ENCODE assay signal across 10 cellular contexts in the genomic region with DNA sequence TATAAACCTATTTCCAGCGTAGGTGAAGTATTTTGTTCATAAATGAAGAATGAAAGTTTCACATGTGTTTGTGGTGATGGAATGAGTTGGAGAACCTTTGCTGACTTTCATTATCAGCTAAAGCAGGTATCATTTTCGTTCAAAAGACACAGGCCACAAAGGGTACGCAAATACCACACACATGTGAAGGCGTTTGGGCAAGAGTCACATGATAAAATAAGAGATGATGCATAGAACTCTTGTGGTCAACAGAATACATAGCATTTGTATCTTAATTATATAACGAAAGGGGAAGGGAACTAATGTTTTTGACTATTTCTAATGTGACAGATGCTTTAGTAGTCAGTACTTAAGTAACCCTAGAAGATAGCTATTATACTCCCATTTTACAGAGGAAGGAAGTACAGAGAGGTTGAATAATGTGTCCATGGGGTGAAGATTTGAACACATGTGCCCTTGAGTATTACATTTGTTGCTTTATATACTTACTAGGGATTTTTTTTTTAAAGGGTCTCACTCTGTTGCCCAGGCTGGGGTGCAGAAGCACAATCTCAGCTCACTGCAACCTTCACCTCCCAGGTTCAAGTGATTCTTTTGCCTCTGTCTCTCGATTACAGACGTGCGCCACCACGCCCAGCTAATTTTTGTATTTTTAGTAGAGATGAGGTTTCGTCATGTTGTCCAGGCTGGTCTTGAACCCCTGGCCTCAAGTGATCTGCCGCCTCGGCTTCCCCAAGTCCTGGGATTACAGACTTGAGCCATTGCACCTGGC. TPM values are rescaled to one million over a fixed set of nuclear protein-coding genes. Genes with fewer than 3 reads are reported as not detected.
DNase-seq lines count a peak whose midpoint lies in the region; ATAC-seq and TF ChIP-seq lines count a peak whose summit lies in the region.
"Had no signal": no experiment of that assay in that cellular context is flagged by ENCODE, and none has a peak within 500 bp of the region (broad histone marks: within the 10 kb centered on the region; RNA-seq: fewer than 3 reads in every experiment).

No MANE protein-coding gene starts in this region.

- H3K27me3 Mint-ChIP-seq in activated CD4-positive, alpha-beta memory T cell treated with anti-CD3 and anti-CD28 coated beads for 36 hours, result no peaks in the 10 kb centered on the region

- H3K9me3 ChIP-seq in tibial artery, result no peaks in the 10 kb centered on the region

- H3K4me1 ChIP-seq in tibial artery, result peaks cover 0 to 24% (median 11%) of the 10 kb centered on the region in 4 donors

- no peak overlapping the region for H3K4me3 Mint-ChIP-seq in activated CD4-positive, alpha-beta memory T cell treated with anti-CD3 and anti-CD28 coated beads for 36 hours
- H3K4me3 Mint-ChIP-seq: mesothelial cell of epicardium had no signal

- H3K36me3 ChIP-seq in tibial artery, result peaks cover 0 to 26% (median 4%) of the 10 kb centered on the region in 3 donors

- CTCF ChIA-PET in activated CD4-positive, alpha-beta memory T cell treated with anti-CD3 and anti-CD28 coated beads for 36 hours (lab: Charles Lee), result interaction anchor here (0.7 to 2.1 kb wide), 7 partner anchors 11 to 518 kb away, joined by 3 to 10 read pairs (median 3); no protein-coding TSS in a partner anchor

- no peak overlapping the region for H3K4me3 ChIP-seq in tibial artery

- no peak overlapping the region for H3K27ac Mint-ChIP-seq in activated CD4-positive, alpha-beta memory T cell treated with anti-CD3 and anti-CD28 coated beads for 36 hours
- H3K27ac Mint-ChIP-seq: mesothelial cell of epicardium had no signal

- no peak for TF ChIP-seq CTCF in tibial artery (IDR thresholded peaks at IDR 0.05)

- H3K4me1 Mint-ChIP-seq in activated CD4-positive, alpha-beta memory T cell treated with anti-CD3 and anti-CD28 coated beads for 36 hours (ENCODE audit: low read depth), result peaks cover 48% of the 10 kb centered on the region

- H3K36me3 Mint-ChIP-seq in activated CD4-positive, alpha-beta memory T cell treated with anti-CD3 and anti-CD28 coated beads for 36 hours, result peaks cover 26% of the 10 kb centered on the region

- H3K27ac ChIP-seq in tibial artery, result no peak overlapping the region

- DNase-seq in CD1c-positive myeloid dendritic cell (ENCODE audit: extremely low spot score) (peak; percentile 15), NOMO-1 treated with DMSO at 0.1 percent for 48 hours (lab: John Stamatoyannopoulos, UW; ENCODE audit: unreplicated experiment) (no peak), tibial artery (no peak)
- peak; percentile 64 for DNase-seq in activated CD4-positive, alpha-beta memory T cell treated with anti-CD3 and anti-CD28 coated beads for 36 hours
- DNase-seq in effector CD8-positive, alpha-beta T cell (lab: John Stamatoyannopoulos, UW), result no peak
- no peak for DNase-seq in activated CD8-positive, alpha-beta memory T cell treated with anti-CD3 and anti-CD28 coated beads, Interleukin-2, amount 50 U/mL, for 48 hours
- DNase-seq: NCI-H524 treated with DMSO at 0.1 percent for 48 hours had no signal

- no peaks in the 10 kb centered on the region for H3K9me3 Mint-ChIP-seq in activated CD4-positive, alpha-beta memory T cell treated with anti-CD3 and anti-CD28 coated beads for 36 hours
- H3K9me3 Mint-ChIP-seq: mesothelial cell of epicardium had no signal

- POLR2A ChIA-PET in activated CD4-positive, alpha-beta memory T cell treated with anti-CD3 and anti-CD28 coated beads for 36 hours (lab: Charles Lee), result interaction anchor here (1.2 kb wide), 1 partner anchor 11 kb away, joined by 5 read pairs; no protein-coding TSS in a partner anchor

- ATAC-seq in GM19023 (IDR thresholded peaks at IDR 0.05; ENCODE audit: unreplicated experiment) (peak; percentile 41), HG03025 (IDR thresholded peaks at IDR 0.05; ENCODE audit: low FRiP score, unreplicated experiment) (peak; percentile 43)

- intact Hi-C loops in activated CD4-positive, alpha-beta memory T cell treated with anti-CD3 and anti-CD28 coated beads for 36 hours (cut with micrococcal nuclease), result loop anchor here (1.0 kb wide), 2 partner anchors 39 to 150 kb away; partner anchors contain the start of gene PRPF8
- intact Hi-C loops in tibial artery (cut with DNase I; ENCODE audit: low total_unique reads), result loop anchor here (10.0 kb wide), 1 partner anchor 110 kb away; the partner anchor contains the start of gene WDR81

- H3K27me3 ChIP-seq in tibial artery, result no peaks in the 10 kb centered on the region

RNA-seq across cellular contexts. Expression of gene RPA1, which starts 4.8 kb away (rescaled TPM):
- total RNA-seq in activated CD4-positive, alpha-beta memory T cell treated with anti-CD3 and anti-CD28 coated beads for 36 hours, result 100 to 1,000 TPM; 159 to 168 TPM

RNA-seq across cellular contexts. Expression of gene SMYD4, which starts 4.9 kb away (rescaled TPM):
- 10 to 100 TPM; 14.5 to 15.8 TPM for total RNA-seq in activated CD4-positive, alpha-beta memory T cell treated with anti-CD3 and anti-CD28 coated beads for 36 hours

Comparison
In these comparisons a context has a peak if more than half of its experiments do, and no peak if none do; other contexts are left out.
1. DNase-seq: peak in CD1c-positive myeloid dendritic cell (single experiment) and activated CD4-positive, alpha-beta memory T cell treated with anti-CD3 and anti-CD28 coated beads for 36 hours (single experiment); none in effector CD8-positive, alpha-beta T cell (single experiment), NOMO-1 treated with DMSO at 0.1 percent for 48 hours (single experiment), activated CD8-positive, alpha-beta memory T cell treated with anti-CD3 and anti-CD28 coated beads, Interleukin-2, amount 50 U/mL, for 48 hours (single experiment) and tibial artery (0 of 2).